Comparison of ENCODE assay signal across 1 cellular context in the genomic region with DNA sequence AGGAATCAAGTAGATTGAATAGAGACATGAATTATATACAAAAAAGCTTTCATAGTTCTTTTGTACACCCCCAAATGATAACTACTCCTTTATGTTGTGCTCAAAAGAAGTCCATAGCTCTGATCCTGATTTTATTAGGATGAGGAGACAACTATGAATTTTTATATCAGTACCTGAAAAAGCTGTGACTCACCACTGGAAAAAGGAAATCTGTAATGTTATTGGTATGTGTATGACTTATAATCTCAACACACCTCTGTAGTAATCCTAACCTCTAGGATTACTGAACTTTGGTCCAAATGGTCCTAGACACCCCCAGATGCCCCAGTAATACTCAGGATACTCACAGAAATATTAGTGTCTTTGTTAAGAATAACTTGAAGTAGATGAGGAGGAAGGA.
TF ChIP-seq lines count a peak whose summit lies in the region.

No MANE protein-coding gene starts in this region.

TF ChIP-seq in HCT116, 20 proteins besides CTCF, POLR2A, EP300 and RAD21 (continued from another document):
- TF ChIP-seq, protein P1, sequence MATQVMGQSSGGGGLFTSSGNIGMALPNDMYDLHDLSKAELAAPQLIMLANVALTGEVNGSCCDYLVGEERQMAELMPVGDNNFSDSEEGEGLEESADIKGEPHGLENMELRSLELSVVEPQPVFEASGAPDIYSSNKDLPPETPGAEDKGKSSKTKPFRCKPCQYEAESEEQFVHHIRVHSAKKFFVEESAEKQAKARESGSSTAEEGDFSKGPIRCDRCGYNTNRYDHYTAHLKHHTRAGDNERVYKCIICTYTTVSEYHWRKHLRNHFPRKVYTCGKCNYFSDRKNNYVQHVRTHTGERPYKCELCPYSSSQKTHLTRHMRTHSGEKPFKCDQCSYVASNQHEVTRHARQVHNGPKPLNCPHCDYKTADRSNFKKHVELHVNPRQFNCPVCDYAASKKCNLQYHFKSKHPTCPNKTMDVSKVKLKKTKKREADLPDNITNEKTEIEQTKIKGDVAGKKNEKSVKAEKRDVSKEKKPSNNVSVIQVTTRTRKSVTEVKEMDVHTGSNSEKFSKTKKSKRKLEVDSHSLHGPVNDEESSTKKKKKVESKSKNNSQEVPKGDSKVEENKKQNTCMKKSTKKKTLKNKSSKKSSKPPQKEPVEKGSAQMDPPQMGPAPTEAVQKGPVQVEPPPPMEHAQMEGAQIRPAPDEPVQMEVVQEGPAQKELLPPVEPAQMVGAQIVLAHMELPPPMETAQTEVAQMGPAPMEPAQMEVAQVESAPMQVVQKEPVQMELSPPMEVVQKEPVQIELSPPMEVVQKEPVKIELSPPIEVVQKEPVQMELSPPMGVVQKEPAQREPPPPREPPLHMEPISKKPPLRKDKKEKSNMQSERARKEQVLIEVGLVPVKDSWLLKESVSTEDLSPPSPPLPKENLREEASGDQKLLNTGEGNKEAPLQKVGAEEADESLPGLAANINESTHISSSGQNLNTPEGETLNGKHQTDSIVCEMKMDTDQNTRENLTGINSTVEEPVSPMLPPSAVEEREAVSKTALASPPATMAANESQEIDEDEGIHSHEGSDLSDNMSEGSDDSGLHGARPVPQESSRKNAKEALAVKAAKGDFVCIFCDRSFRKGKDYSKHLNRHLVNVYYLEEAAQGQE (IDR thresholded peaks at IDR 0.05; ENCODE audit: low read depth): no peak
- TF ChIP-seq JUND (IDR thresholded peaks at IDR 0.05) (peak; percentile 62), SP1 (IDR thresholded peaks at IDR 0.05; ENCODE audit: low read depth) (0 out of 2 replicates have a peak, but pooled peaks have one; percentile 38)
- TF ChIP-seq, protein P2, sequence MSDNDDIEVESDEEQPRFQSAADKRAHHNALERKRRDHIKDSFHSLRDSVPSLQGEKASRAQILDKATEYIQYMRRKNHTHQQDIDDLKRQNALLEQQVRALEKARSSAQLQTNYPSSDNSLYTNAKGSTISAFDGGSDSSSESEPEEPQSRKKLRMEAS (IDR thresholded peaks at IDR 0.05): no peak
